Comparison of ENCODE assay signal across 32 cellular contexts in genomic region chr22:22006596-22006990, GRCh38.
"Had no signal": no experiment of that assay in that cellular context is flagged by ENCODE, and none has a peak within 500 bp of the region (broad histone marks: within the 10 kb centered on the region; RNA-seq: fewer than 3 reads in every experiment).

No MANE protein-coding gene starts in this region.

- FAIRE-seq: astrocyte, bronchial epithelial cell had no signal

- H3K4me1 ChIP-seq: adrenal gland, ascending aorta, body of pancreas, breast epithelium had no signal

- H3K27me3 ChIP-seq: adrenal gland, ascending aorta, body of pancreas, breast epithelium had no signal

- DNase-seq: activated effector memory CD4-positive, alpha-beta T cell treated with anti-CD3 and anti-CD28 coated beads, Interleukin-2, amount 50 U/mL, for 16 hours; activated effector memory CD4-positive, alpha-beta T cell treated with Interleukin-2 at 50 U/mL for 16 hours; activated gamma-delta T cell; activated gamma-delta T cell treated with Interleukin-2 at 50 U/mL for 16 hours; activated naive CD4-positive, alpha-beta T cell; activated naive CD4-positive, alpha-beta T cell treated with anti-CD3 and anti-CD28 coated beads for 36 hours; activated naive CD4-positive, alpha-beta T cell treated with anti-CD3 and anti-CD28 coated beads, Interleukin-2, amount 10 ng/mL, durations not matched to agents 7 days and 5 days; activated naive CD4-positive, alpha-beta T cell treated with anti-CD3 and anti-CD28 coated beads, Interleukin-2, amount 50 U/mL, for 16 hours; activated naive CD4-positive, alpha-beta T cell treated with Interleukin-2 at 50 U/mL for 16 hours; activated naive CD8-positive, alpha-beta T cell treated with anti-CD3 and anti-CD28 coated beads for 36 hours; activated naive CD8-positive, alpha-beta T cell treated with anti-CD3 and anti-CD28 coated beads, Interleukin-2, amount 10 ng/mL, durations not matched to agents 7 days and 5 days; activated naive CD8-positive, alpha-beta T cell treated with anti-CD3 and anti-CD28 coated beads, Interleukin-2, amount 50 U/mL, for 24 hours; activated T-cell treated with anti-CD3 and anti-CD28 coated beads, Interleukin-2, amount 50 U/mL, for 4 hours; activated T-cell treated with anti-CD3 and anti-CD28 coated beads, Interleukin-2, amount 50 U/mL, for 48 hours; activated T-cell treated with anti-CD3 and anti-CD28 coated beads, Interleukin-2, amount 50 U/mL, for 72 hours; adrenal gland; amniotic stem cell; amygdala; anterior cingulate cortex; aorta; body of pancreas; brain microvascular endothelial cell; caudate nucleus; central memory CD4-positive, alpha-beta T cell; cerebellar nuclear complex had no signal

- H3K9me3 ChIP-seq: adrenal gland, ascending aorta, body of pancreas, breast epithelium had no signal

- H3K4me3 ChIP-seq: adrenal gland, ascending aorta, body of pancreas, breast epithelium, cardiac muscle cell had no signal

- ATAC-seq: activated naive CD4-positive, alpha-beta T cell treated with anti-CD3 and anti-CD28 coated beads, Interleukin-2, amount 50 U/mL, for 72 hours; activated naive CD8-positive, alpha-beta T cell treated with anti-CD3 and anti-CD28 coated beads, Interleukin-2, amount 50 U/mL, for 24 hours; activated T-cell treated with anti-CD3 and anti-CD28 coated beads, Interleukin-2, amount 50 U/mL, for 4 hours; activated T-cell treated with anti-CD3 and anti-CD28 coated beads, Interleukin-2, amount 50 U/mL, for 72 hours; activated T-helper 17 cell treated with anti-CD3 and anti-CD28 coated beads, Interleukin-2, amount 50 U/mL, for 72 hours; body of pancreas had no signal

- H3K27ac ChIP-seq: adrenal gland, ascending aorta, body of pancreas, brain microvascular endothelial cell, breast epithelium, cardiac muscle cell had no signal

- H3K36me3 ChIP-seq: adrenal gland, ascending aorta, brain microvascular endothelial cell, breast epithelium, cardiac muscle cell had no signal
